Comparison of ENCODE assay signal across 8 cellular contexts in genomic region chr17:36629252-36629847, GRCh38. TPM values are rescaled to one million over a fixed set of nuclear protein-coding genes. Genes with fewer than 3 reads are reported as not detected.
DNase-seq lines count a peak whose midpoint lies in the region; ATAC-seq and TF ChIP-seq lines count a peak whose summit lies in the region.

No MANE protein-coding gene starts in this region.

- POLR2A ChIA-PET in T-cell (lab: Charles Lee): no interaction called here

- intact Hi-C loops in left ventricle myocardium inferior (cut with micrococcal nuclease): loop anchor here (10.0 kb wide), 1 partner anchor 415 kb away; no protein-coding TSS in a partner anchor

- peaks cover 9% of the 10 kb centered on the region for H3K4me1 ChIP-seq in adipocyte (ENCODE audit: control insufficient read depth, insufficient read depth, low read length)
- peaks cover 17% of the 10 kb centered on the region for H3K4me1 ChIP-seq in left ventricle myocardium inferior

- H3K4me3 ChIP-seq in adipocyte (ENCODE audit: low read length) (no peak overlapping the region), left ventricle myocardium inferior (no peak overlapping the region), retinal pigment epithelial cell (ENCODE audit: low read length) (no peak overlapping the region)

- peaks cover 14 to 16% of the 10 kb centered on the region in 2 donors for H3K27me3 Mint-ChIP-seq in T-cell

- DNase-seq in NCI-H1105 treated with DMSO at 0.1 percent for 48 hours (lab: John Stamatoyannopoulos, UW) (peak; percentile 49), T-cell (peak; percentile 30 to 80 (median 66)), adipocyte (ENCODE audit: low read depth) (peak; percentile 84), left ventricle myocardium inferior (peak; percentile 66), retinal pigment epithelial cell (ENCODE audit: low read depth) (no peak)

- TF ChIP-seq CTCF in GM12873 (IDR thresholded peaks at IDR 0.05; ENCODE audit: insufficient read depth, low read depth, low read length, missing control alignments): peak; percentile 99
- TF ChIP-seq CTCF in left ventricle myocardium inferior (IDR thresholded peaks at IDR 0.05; ENCODE audit: borderline replicate concordance): peak; percentile 100
- peak; percentile 96 for TF ChIP-seq CTCF in retinal pigment epithelial cell (conservative IDR thresholded peaks at IDR 0.05; ENCODE audit: low read depth, low read length)

- no peaks in the 10 kb centered on the region for H3K9me3 ChIP-seq in adipocyte (ENCODE audit: control insufficient read depth, low read length)
- H3K9me3 ChIP-seq in left ventricle myocardium inferior (replicated peaks): no peaks in the 10 kb centered on the region

- no peak overlapping the region for H3K9ac ChIP-seq in adipocyte (ENCODE audit: low read length)

- peaks cover 32% of the 10 kb centered on the region for H3K27me3 ChIP-seq in adipocyte (replicated peaks; ENCODE audit: control insufficient read depth, insufficient read depth, low read length)
- H3K27me3 ChIP-seq in left ventricle myocardium inferior (ENCODE audit: low read depth): peaks cover 39% of the 10 kb centered on the region

- H3K4me3 Mint-ChIP-seq in T-cell: no peak overlapping the region

- no peaks in the 10 kb centered on the region for H3K9me3 Mint-ChIP-seq in T-cell

- no peaks in the 10 kb centered on the region for H3K4me1 Mint-ChIP-seq in T-cell

- ATAC-seq in T-cell (replicated peaks in 1 of 4): peak; percentile 69 to 87 (median 78)
- ATAC-seq in GM19023 (IDR thresholded peaks at IDR 0.05; ENCODE audit: unreplicated experiment): no peak
- no peak for ATAC-seq in HG03565 (IDR thresholded peaks at IDR 0.05; ENCODE audit: unreplicated experiment)

- no peak overlapping the region for H3K27ac ChIP-seq in left ventricle myocardium inferior (replicated peaks)

- H3K27ac Mint-ChIP-seq in T-cell: no peak overlapping the region

- no peaks in the 10 kb centered on the region for H3K36me3 Mint-ChIP-seq in T-cell

- CTCF ChIA-PET in T-cell (lab: Charles Lee): interaction anchor here (0.6 to 1.0 kb wide), 4 partner anchors 13 to 418 kb away, joined by 3 to 4 read pairs (median 4); no protein-coding TSS in a partner anchor

- H3K36me3 ChIP-seq in adipocyte (ENCODE audit: control insufficient read depth, insufficient read depth, low read length, severe bottlenecking) (no peaks in the 10 kb centered on the region), left ventricle myocardium inferior (no peaks in the 10 kb centered on the region)

RNA-seq across cellular contexts. Expression of gene MRM1, which starts 28.0 kb away (rescaled TPM):
- 10 to 100 TPM in 3 of 5 donors, 1 to 10 TPM in 2; 2.3 to 18.2 (median 15.4) TPM for total RNA-seq in T-cell
- 8.7 TPM for total RNA-seq in left ventricle myocardium inferior

RNA-seq across cellular contexts. Expression of gene DHRS11, which starts 37.7 kb away (rescaled TPM):
- total RNA-seq in T-cell (1 to 10 TPM; 2.6 to 9.7 (median 6.3) TPM), left ventricle myocardium inferior (13.1 TPM)

Comparison
In these comparisons a context has a peak if more than half of its experiments do, and no peak if none do; other contexts are left out.
1. ATAC-seq: peak in T-cell (4 of 4); none in GM19023 (single experiment) and HG03565 (single experiment).
2. Peak in every context shown above with its lines, with median percentiles within 50 percentile points of each other: CTCF ChIP-seq.